2 cellular contexts compared by ENCODE assay signal in genomic region chr5:108536321-108536720, GRCh38.
TF ChIP-seq lines count a peak whose summit lies in the region.

No MANE protein-coding gene starts in this region.

TF ChIP-seq in IMR-90, 13 proteins besides CTCF, POLR2A, EP300 and RAD21:
- TF ChIP-seq USF2 (IDR thresholded peaks at IDR 0.05; ENCODE audit: low read depth, low read length), result no peak
- no peak for TF ChIP-seq MAFK (IDR thresholded peaks at IDR 0.05; ENCODE audit: low read depth, low read length)
- TF ChIP-seq MXI1 (IDR thresholded peaks at IDR 0.05; ENCODE audit: borderline replicate concordance, low read depth, low read length), result no peak

TF ChIP-seq in K562, 482 proteins besides CTCF, POLR2A, EP300 and RAD21:
- no peak for TF ChIP-seq SRSF9 (IDR thresholded peaks at IDR 0.05; ENCODE audit: borderline replicate concordance, low read depth, low read length)
- TF ChIP-seq CSDE1 (IDR thresholded peaks at IDR 0.05), result no peak
- TF ChIP-seq KLF1 (tag; IDR thresholded peaks at IDR 0.05), result no peak
- no peak for TF ChIP-seq ZNF311 (CRISPR knock-in tag; IDR thresholded peaks at IDR 0.05)
- no peak for TF ChIP-seq TAF1 (IDR thresholded peaks at IDR 0.05; ENCODE audit: control insufficient read depth, extremely low read depth, insufficient read depth, low read length, severe bottlenecking)
- no peak for TF ChIP-seq ZNF134 (CRISPR knock-in tag; conservative IDR thresholded peaks at IDR 0.05)
- no peak for TF ChIP-seq MIER1 (IDR thresholded peaks at IDR 0.05; ENCODE audit: low read depth)
- TF ChIP-seq CHCHD3 (CRISPR knock-in tag; IDR thresholded peaks at IDR 0.05), result no peak
- TF ChIP-seq FOXJ3 (CRISPR knock-in tag; IDR thresholded peaks at IDR 0.05), result no peak
- TF ChIP-seq KAT7 (CRISPR knock-in tag; IDR thresholded peaks at IDR 0.05; ENCODE audit: borderline replicate concordance), result no peak
- no peak for TF ChIP-seq COPS2 (conservative IDR thresholded peaks at IDR 0.05)
- TF ChIP-seq ZBTB43 (CRISPR knock-in tag; IDR thresholded peaks at IDR 0.05), result no peak
- TF ChIP-seq USF2 (CRISPR knock-in tag; IDR thresholded peaks at IDR 0.05), result no peak
- no peak for TF ChIP-seq HNRNPH1 (optimal IDR thresholded peaks at IDR 0.05; ENCODE audit: low read depth, low read length)
- TF ChIP-seq ELK1 (CRISPR knock-in tag; IDR thresholded peaks at IDR 0.05), result no peak
- TF ChIP-seq ZNF445 (CRISPR knock-in tag; IDR thresholded peaks at IDR 0.05; ENCODE audit: low read depth), result no peak
- no peak for TF ChIP-seq SOX6 (IDR thresholded peaks at IDR 0.05)
- TF ChIP-seq MBD1 (CRISPR knock-in tag; IDR thresholded peaks at IDR 0.05), result no peak
